ENCODE assay signal across 11 cellular contexts in genomic region chr2:35454966-35455638, GRCh38.
DNase-seq lines count a peak whose midpoint lies in the region; ATAC-seq and TF ChIP-seq lines count a peak whose summit lies in the region.
"Had no signal": no experiment of that assay in that cellular context is flagged by ENCODE, and none has a peak within 500 bp of the region (broad histone marks: within the 10 kb centered on the region; RNA-seq: fewer than 3 reads in every experiment).

No MANE protein-coding gene starts in this region.

- no peaks in the 10 kb centered on the region for H3K79me2 ChIP-seq in PC-3 (ENCODE audit: low read length)

- no peaks in the 10 kb centered on the region for H3K9me2 ChIP-seq in PC-3 (replicated peaks; ENCODE audit: low read length)

- no peak overlapping the region for H3K4me3 Mint-ChIP-seq in stimulated activated effector memory CD8-positive, alpha-beta T cell treated with anti-CD3 and anti-CD28 coated beads, Interleukin-12 subunit alpha, Interleukin-12 subunit beta, amount 100 ng/mL, for 72 hours
- H3K4me3 Mint-ChIP-seq: brain had no signal

- H3K4me1 ChIP-seq in PC-3 (ENCODE audit: insufficient read depth, low read length) = no peaks in the 10 kb centered on the region

- peak; percentile 5 for DNase-seq in DMS 273 (lab: John Stamatoyannopoulos, UW; ENCODE audit: unreplicated experiment)
- DNase-seq in DMS 273 treated with DMSO at 0.1 percent for 48 hours (lab: John Stamatoyannopoulos, UW) = no peak
- peak; percentile 43 for DNase-seq in PC-3
- peak; percentile 13 for DNase-seq in dermis blood vessel endothelial cell
- no peak for DNase-seq in stimulated activated effector memory CD8-positive, alpha-beta T cell treated with anti-CD3 and anti-CD28 coated beads, Interleukin-12 subunit alpha, Interleukin-12 subunit beta, amount 100 ng/mL, for 72 hours (ENCODE audit: low spot score in 2 of 2)
- no peak for DNase-seq in NCI-H1105 (lab: John Stamatoyannopoulos, UW)
- DNase-seq in middle frontal gyrus (ENCODE audit: extremely low spot score, low spot score) = no peak
- DNase-seq: NCI-H2171 had no signal

- CTCF ChIA-PET in PC-3 (lab: Charles Lee) = no interaction called here

- H3K4me1 Mint-ChIP-seq in stimulated activated effector memory CD8-positive, alpha-beta T cell treated with anti-CD3 and anti-CD28 coated beads, Interleukin-12 subunit alpha, Interleukin-12 subunit beta, amount 100 ng/mL, for 72 hours = no peaks in the 10 kb centered on the region
- H3K4me1 Mint-ChIP-seq: brain had no signal

- no peaks in the 10 kb centered on the region for H3K36me3 Mint-ChIP-seq in stimulated activated effector memory CD8-positive, alpha-beta T cell treated with anti-CD3 and anti-CD28 coated beads, Interleukin-12 subunit alpha, Interleukin-12 subunit beta, amount 100 ng/mL, for 72 hours
- H3K36me3 Mint-ChIP-seq: brain had no signal

- no peaks in the 10 kb centered on the region for H3K9me3 ChIP-seq in PC-3 (ENCODE audit: low read length)

- H3K27me3 ChIP-seq in PC-3 (ENCODE audit: low read length) = no peaks in the 10 kb centered on the region

- no peak for ATAC-seq in PC-3
- ATAC-seq in stimulated activated effector memory CD8-positive, alpha-beta T cell treated with anti-CD3 and anti-CD28 coated beads, Interleukin-12 subunit alpha, Interleukin-12 subunit beta, amount 100 ng/mL, for 72 hours = peak; percentile 21
- no peak for ATAC-seq in HG03108 (IDR thresholded peaks at IDR 0.05; ENCODE audit: unreplicated experiment)

- H2AFZ ChIP-seq in PC-3 (ENCODE audit: low read length) = no peak overlapping the region

- peak; percentile 41; the same call in 1 of the 2 replicates for TF ChIP-seq CTCF in PC-3 (conservative IDR thresholded peaks at IDR 0.05; ENCODE audit: low read depth, low read length)

- H3K36me3 ChIP-seq in PC-3 (ENCODE audit: low read depth, low read length) = no peaks in the 10 kb centered on the region

- BruUV-seq in PC-3 (replicated peaks; lab: Mats Ljungman, UMichigan) = no TSS peak

- H3K4me2 ChIP-seq in PC-3 (ENCODE audit: low read length) = no peak overlapping the region

- no peaks in the 10 kb centered on the region for H3F3A ChIP-seq in PC-3 (ENCODE audit: low read length, unreplicated experiment)

- no peak overlapping the region for H3K4me3 ChIP-seq in PC-3 (ENCODE audit: low read length)
- H3K4me3 ChIP-seq: lung had no signal

- POLR2A ChIA-PET in PC-3 (lab: Charles Lee; ENCODE audit: unreplicated experiment) = no interaction called here

- intact Hi-C loops in PC-3 (cut with micrococcal nuclease) = no loop called here

- no peak overlapping the region for H3K27ac Mint-ChIP-seq in stimulated activated effector memory CD8-positive, alpha-beta T cell treated with anti-CD3 and anti-CD28 coated beads, Interleukin-12 subunit alpha, Interleukin-12 subunit beta, amount 100 ng/mL, for 72 hours
- H3K27ac Mint-ChIP-seq: brain had no signal

- H3K9me3 Mint-ChIP-seq in stimulated activated effector memory CD8-positive, alpha-beta T cell treated with anti-CD3 and anti-CD28 coated beads, Interleukin-12 subunit alpha, Interleukin-12 subunit beta, amount 100 ng/mL, for 72 hours = no peaks in the 10 kb centered on the region
- H3K9me3 Mint-ChIP-seq: brain had no signal

- no peak overlapping the region for H3K27ac ChIP-seq in PC-3 (ENCODE audit: low read length)

- H3K9ac ChIP-seq in PC-3 (ENCODE audit: low read length) = no peak overlapping the region

- H4K20me1 ChIP-seq in PC-3 (ENCODE audit: low read length) = no peaks in the 10 kb centered on the region

Comparison
In these comparisons a context has a peak if more than half of its experiments do, and no peak if none do; other contexts are left out.
1. DNase-seq: peak in DMS 273 (single experiment), PC-3 (single experiment) and dermis blood vessel endothelial cell (single experiment); none in DMS 273 treated with DMSO at 0.1 percent for 48 hours (single experiment), stimulated activated effector memory CD8-positive, alpha-beta T cell treated with anti-CD3 and anti-CD28 coated beads, Interleukin-12 subunit alpha, Interleukin-12 subunit beta, amount 100 ng/mL, for 72 hours (0 of 2), NCI-H1105 (single experiment) and middle frontal gyrus (single experiment).